17 cellular contexts compared by ENCODE assay signal in genomic region chr2:202148515-202149154, GRCh38.
DNase-seq lines count a peak whose midpoint lies in the region; ATAC-seq and TF ChIP-seq lines count a peak whose summit lies in the region.
"Had no signal": no experiment of that assay in that cellular context is flagged by ENCODE, and none has a peak within 500 bp of the region (broad histone marks: within the 10 kb centered on the region; RNA-seq: fewer than 3 reads in every experiment).

No MANE protein-coding gene starts in this region.

- intact Hi-C loops in right cardiac atrium (cut with DNase I), result no loop called here
- intact Hi-C loops in Right ventricle myocardium superior (cut with DNase I), result no loop called here
- intact Hi-C loops in lower lobe of right lung (cut with DNase I), result no loop called here

- H3K4me3 ChIP-seq in right cardiac atrium (ENCODE audit: low read length) (no peak overlapping the region), lower lobe of right lung (no peak overlapping the region), rectal smooth muscle tissue (ENCODE audit: low read length) (no peak overlapping the region)
- H3K4me3 ChIP-seq: A549 had no signal

- H3K27me3 ChIP-seq in right cardiac atrium (ENCODE audit: control insufficient read depth, insufficient read depth) (no peaks in the 10 kb centered on the region), lower lobe of right lung (ENCODE audit: low read depth) (no peaks in the 10 kb centered on the region), rectal smooth muscle tissue (ENCODE audit: control insufficient read depth, insufficient read depth, low read length) (no peaks in the 10 kb centered on the region)

- WGBS in right cardiac atrium, result 81% methylated on average over 17 of the region's 17 CpGs

- ATAC-seq in right cardiac atrium (peak; percentile 8), Right ventricle myocardium superior (ENCODE audit: poor library complexity) (no peak), lower lobe of right lung (peak in 1 of 2 donors; percentile 32)

- peaks cover 4% of the 10 kb centered on the region for H3K4me1 ChIP-seq in right cardiac atrium (ENCODE audit: control insufficient read depth, insufficient read depth, low read length)
- H3K4me1 ChIP-seq in lower lobe of right lung, result peaks cover 10% of the 10 kb centered on the region
- H3K4me1 ChIP-seq in rectal smooth muscle tissue (ENCODE audit: control insufficient read depth, insufficient read depth, low read length), result peaks cover 10% of the 10 kb centered on the region
- H3K4me1 ChIP-seq: A549 had no signal

- no peaks in the 10 kb centered on the region for H3K36me3 ChIP-seq in lower lobe of right lung
- H3K36me3 ChIP-seq in rectal smooth muscle tissue (ENCODE audit: control insufficient read depth, insufficient read depth, low read length), result no peaks in the 10 kb centered on the region

- H3K27ac ChIP-seq in right cardiac atrium (ENCODE audit: low read length) (no peak overlapping the region), lower lobe of right lung (peak overlapping the region; percentile 6), rectal smooth muscle tissue (ENCODE audit: low read depth, low read length) (peak overlapping the region; percentile 51)

- peak in 2 of 3 donors; percentile 48 to 58 for DNase-seq in right cardiac atrium
- no peak for DNase-seq in Right ventricle myocardium superior
- no peak for DNase-seq in lower lobe of right lung
- no peak for DNase-seq in Kasumi-1 (lab: John Stamatoyannopoulos, UW)
- DNase-seq in hippocampal formation (lab: John Stamatoyannopoulos, UW), result no peak
- no peak for DNase-seq in NOMO-1 treated with DMSO at 0.1 percent for 48 hours (lab: John Stamatoyannopoulos, UW; ENCODE audit: unreplicated experiment)
- DNase-seq in activated CD4-positive, alpha-beta T cell treated with anti-CD3 and anti-CD28 coated beads for 1 hour, result no peak
- DNase-seq: activated CD4-positive, alpha-beta memory T cell treated with anti-CD3 and anti-CD28 coated beads for 36 hours; activated naive CD4-positive, alpha-beta T cell treated with anti-CD3 and anti-CD28 coated beads, Interleukin-2, amount 10 ng/mL, durations not matched to agents 7 days and 5 days; activated T-cell treated with anti-CD3 and anti-CD28 coated beads, Interleukin-2, amount 50 U/mL, for 1 hour; DMS53; erythroblast; HFFc6; NCI-H146; SW 1271 had no signal

- TF ChIP-seq CTCF in lower lobe of right lung (IDR thresholded peaks at IDR 0.05), result no peak

- H3K9ac ChIP-seq in rectal smooth muscle tissue (ENCODE audit: low read length), result no peak overlapping the region

- H3K9me3 ChIP-seq in right cardiac atrium (ENCODE audit: control insufficient read depth, low read length) (no peaks in the 10 kb centered on the region), lower lobe of right lung (no peaks in the 10 kb centered on the region)
- H3K9me3 ChIP-seq: A549 had no signal

Comparison
In these comparisons a context has a peak if more than half of its experiments do, and no peak if none do; other contexts are left out.
1. DNase-seq: peak in right cardiac atrium (2 of 3); none in Right ventricle myocardium superior (single experiment), lower lobe of right lung (single experiment), Kasumi-1 (0 of 2), hippocampal formation (0 of 2), NOMO-1 treated with DMSO at 0.1 percent for 48 hours (single experiment) and activated CD4-positive, alpha-beta T cell treated with anti-CD3 and anti-CD28 coated beads for 1 hour (single experiment).